Comparison of ENCODE assay signal across 18 cellular contexts in genomic region chr9:23849379-23849778, GRCh38. TPM values are rescaled to one million over a fixed set of nuclear protein-coding genes. Genes with fewer than 3 reads are reported as not detected.
A peak's percentile ranks its signal among the peaks of the same experiment; 100 is the strongest.
DNase-seq lines count a peak whose midpoint lies in the region; ATAC-seq and TF ChIP-seq lines count a peak whose summit lies in the region.
"Had no signal": no experiment of that assay in that cellular context is flagged by ENCODE, and none has a peak within 500 bp of the region (broad histone marks: within the 10 kb centered on the region; RNA-seq: fewer than 3 reads in every experiment).

No MANE protein-coding gene starts in this region.

- H3K36me3 Mint-ChIP-seq in osteocyte (ENCODE audit: unreplicated experiment), result no peaks in the 10 kb centered on the region
- H3K36me3 Mint-ChIP-seq: stimulated activated effector memory CD8-positive, alpha-beta T cell treated with anti-CD3 and anti-CD28 coated beads, Interleukin-12 subunit alpha, Interleukin-12 subunit beta, amount 100 ng/mL, for 72 hours had no signal

- H3K4me2 ChIP-seq in hepatocyte (peak overlapping the region; percentile 94), osteoblast (ENCODE audit: insufficient read depth, low read length) (no peak overlapping the region)

- H3K27ac ChIP-seq in hepatocyte (no peak overlapping the region), sigmoid colon (no peak overlapping the region), osteoblast (ENCODE audit: low read depth, low read length) (no peak overlapping the region)
- H3K27ac ChIP-seq: esophagus squamous epithelium, heart right ventricle had no signal

- intact Hi-C loops in sigmoid colon (cut with DNase I), result no loop called here

- no peak overlapping the region for H3K27ac Mint-ChIP-seq in osteocyte (ENCODE audit: unreplicated experiment)
- H3K27ac Mint-ChIP-seq: activated T-helper 17 cell treated with anti-CD3 and anti-CD28 coated beads, Interleukin-2, amount 50 U/mL, for 72 hours; naive thymus-derived CD8-positive, alpha-beta T cell; stimulated activated effector memory CD8-positive, alpha-beta T cell treated with anti-CD3 and anti-CD28 coated beads, Interleukin-12 subunit alpha, Interleukin-12 subunit beta, amount 100 ng/mL, for 72 hours had no signal

- H3K27me3 Mint-ChIP-seq in osteocyte (ENCODE audit: unreplicated experiment), result peaks cover 34% of the 10 kb centered on the region

- no peaks in the 10 kb centered on the region for H3K9me2 ChIP-seq in hepatocyte (replicated peaks; ENCODE audit: insufficient read depth)

- peak overlapping the region; percentile 10 for H3K4me3 Mint-ChIP-seq in osteocyte (ENCODE audit: unreplicated experiment)
- H3K4me3 Mint-ChIP-seq: activated T-helper 17 cell treated with anti-CD3 and anti-CD28 coated beads, Interleukin-2, amount 50 U/mL, for 72 hours; stimulated activated effector memory CD8-positive, alpha-beta T cell treated with anti-CD3 and anti-CD28 coated beads, Interleukin-12 subunit alpha, Interleukin-12 subunit beta, amount 100 ng/mL, for 72 hours had no signal

- peaks cover 7% of the 10 kb centered on the region for H3K4me1 ChIP-seq in hepatocyte (ENCODE audit: insufficient read depth)
- H3K4me1 ChIP-seq in sigmoid colon, result peaks cover 0 to 20% (median 19%) of the 10 kb centered on the region in 4 donors
- no peaks in the 10 kb centered on the region for H3K4me1 ChIP-seq in osteoblast (ENCODE audit: insufficient read depth, low read length)

- H3K27me3 ChIP-seq in hepatocyte, result peaks cover 47% of the 10 kb centered on the region
- peaks cover 0 to 61% (median 36%) of the 10 kb centered on the region in 3 donors for H3K27me3 ChIP-seq in sigmoid colon
- no peaks in the 10 kb centered on the region for H3K27me3 ChIP-seq in osteoblast (ENCODE audit: insufficient read depth, low read length)

- peak overlapping the region; percentile 57 for H2AFZ ChIP-seq in hepatocyte
- H2AFZ ChIP-seq in osteoblast (ENCODE audit: low read length), result no peak overlapping the region

- no peak for TF ChIP-seq CTCF in hepatocyte (IDR thresholded peaks at IDR 0.05; ENCODE audit: poor library complexity)
- TF ChIP-seq CTCF in osteocyte (IDR thresholded peaks at IDR 0.05), result no peak
- TF ChIP-seq CTCF in sigmoid colon (IDR thresholded peaks at IDR 0.05), result no peak
- TF ChIP-seq CTCF in osteoblast (IDR thresholded peaks at IDR 0.05; ENCODE audit: extremely low read depth, low read depth, low read length), result no peak

- 6% methylated on average over 5 of the region's 5 CpGs for WGBS in hepatocyte (ENCODE audit: low lambda C conversion rate, missing lambda C conversion rate)
- 13 to 14% methylated on average over 5 of the region's 5 CpGs for whole genome bisulfite sequencing in sigmoid colon, 2 donors

- no peaks in the 10 kb centered on the region for H3K36me3 ChIP-seq in hepatocyte (replicated peaks; ENCODE audit: insufficient read depth, low read depth)
- no peaks in the 10 kb centered on the region for H3K36me3 ChIP-seq in sigmoid colon
- H3K36me3 ChIP-seq in osteoblast (ENCODE audit: insufficient read depth, low read length), result no peaks in the 10 kb centered on the region
- H3K36me3 ChIP-seq: esophagus squamous epithelium, heart right ventricle had no signal

- no peaks in the 10 kb centered on the region for H3K9me3 Mint-ChIP-seq in osteocyte (ENCODE audit: unreplicated experiment)

- H3K4me3 ChIP-seq in hepatocyte, result peak overlapping the region; percentile 43
- H3K4me3 ChIP-seq in sigmoid colon, result no peak overlapping the region
- no peak overlapping the region for H3K4me3 ChIP-seq in osteoblast (ENCODE audit: insufficient read depth, low read length)
- H3K4me3 ChIP-seq: heart right ventricle had no signal

- H3K79me2 ChIP-seq in hepatocyte, result no peaks in the 10 kb centered on the region
- H3K79me2 ChIP-seq in osteoblast (ENCODE audit: insufficient read depth, low read length), result no peaks in the 10 kb centered on the region

- no peak for TF ChIP-seq EP300 in sigmoid colon (IDR thresholded peaks at IDR 0.05)

- no peak for TF ChIP-seq POLR2A in sigmoid colon (IDR thresholded peaks at IDR 0.05)

- no peak for ATAC-seq in GM19467 (IDR thresholded peaks at IDR 0.05; ENCODE audit: unreplicated experiment)
- ATAC-seq: activated T-helper 17 cell treated with anti-CD3 and anti-CD28 coated beads, Interleukin-2, amount 50 U/mL, for 72 hours; heart right ventricle; left ventricle myocardium superior; naive thymus-derived CD8-positive, alpha-beta T cell; stimulated activated effector memory CD8-positive, alpha-beta T cell treated with anti-CD3 and anti-CD28 coated beads, Interleukin-12 subunit alpha, Interleukin-12 subunit beta, amount 100 ng/mL, for 72 hours had no signal

- DNase-seq in H4 (ENCODE audit: low spot score) (peak; percentile 4), NCI-H748 (lab: John Stamatoyannopoulos, UW; ENCODE audit: unreplicated experiment) (peak; percentile 43), hepatocyte (ENCODE audit: low spot score) (no peak), osteocyte (ENCODE audit: extremely low spot score, unreplicated experiment) (no peak), sigmoid colon (no peak), SHP77 treated with DMSO at 0.1 percent for 48 hours (lab: John Stamatoyannopoulos, UW) (no peak), osteoblast (ENCODE audit: insufficient read length, low spot score, missing footprints) (no peak)
- DNase-seq: amniotic stem cell; DMS 273 treated with DMSO at 0.1 percent for 48 hours; esophagus squamous epithelium; heart right ventricle; left ventricle myocardium superior; naive thymus-derived CD8-positive, alpha-beta T cell; NCI-H1105 treated with DMSO at 0.1 percent for 48 hours; NCI-H446 had no signal

- H3K4me1 Mint-ChIP-seq in osteocyte (ENCODE audit: unreplicated experiment), result peaks cover 17% of the 10 kb centered on the region
- H3K4me1 Mint-ChIP-seq: activated T-helper 17 cell treated with anti-CD3 and anti-CD28 coated beads, Interleukin-2, amount 50 U/mL, for 72 hours; stimulated activated effector memory CD8-positive, alpha-beta T cell treated with anti-CD3 and anti-CD28 coated beads, Interleukin-12 subunit alpha, Interleukin-12 subunit beta, amount 100 ng/mL, for 72 hours had no signal

- no peaks in the 10 kb centered on the region for H4K20me1 ChIP-seq in hepatocyte (ENCODE audit: insufficient read depth, poor library complexity, severe bottlenecking)
- H4K20me1 ChIP-seq in osteoblast (ENCODE audit: insufficient read depth, low read length), result no peaks in the 10 kb centered on the region

- H3K9me3 ChIP-seq in hepatocyte (ENCODE audit: low read depth) (no peaks in the 10 kb centered on the region), sigmoid colon (no peaks in the 10 kb centered on the region), osteoblast (ENCODE audit: low read depth, low read length) (no peaks in the 10 kb centered on the region)
- H3K9me3 ChIP-seq: esophagus squamous epithelium, heart right ventricle had no signal

RNA-seq across cellular contexts. Expression of gene ELAVL2, which starts 23.3 kb away (rescaled TPM):
- 6.2 and 35.2 TPM in 2 replicates for total RNA-seq in H4 (2014; rRNA removed; shearing (Covaris generic))
- total RNA-seq in hepatocyte (0.24 and 0.93 TPM in 2 replicates), osteocyte (0.51 and 1.1 TPM in 2 replicates), sigmoid colon (under 1 TPM in 2 of 4 donors, not detected in 2; 0.16 to 0.36 TPM), osteoblast (under 0.01 and 0.36 TPM in 2 replicates)
- polyA plus RNA-seq in hepatocyte (1.4 TPM in 1 of 2 replicates, not detected in the other), sigmoid colon (under 1 TPM in 1 of 3 donors, not detected in 2; 0.22 TPM)
- total RNA-seq: activated T-helper 17 cell treated with anti-CD3 and anti-CD28 coated beads, Interleukin-2, amount 50 U/mL, for 72 hours; left ventricle myocardium superior; naive thymus-derived CD8-positive, alpha-beta T cell had no signal
- polyA plus RNA-seq: naive thymus-derived CD8-positive, alpha-beta T cell had no signal

Comparison
In these comparisons a context has a peak if more than half of its experiments do, and no peak if none do; other contexts are left out.
1. DNase-seq: peak in H4 (single experiment) and NCI-H748 (single experiment); none in hepatocyte (single experiment), osteocyte (single experiment), sigmoid colon (single experiment), SHP77 treated with DMSO at 0.1 percent for 48 hours (single experiment) and osteoblast (single experiment).